ENCODE assay signal across 23 cellular contexts in genomic region chr5:1814183-1815020, GRCh38. TPM values are rescaled to one million over a fixed set of nuclear protein-coding genes. Genes with fewer than 3 reads are reported as not detected.
DNase-seq lines count a peak whose midpoint lies in the region; ATAC-seq and TF ChIP-seq lines count a peak whose summit lies in the region.
"Had no signal": no experiment of that assay in that cellular context is flagged by ENCODE, and none has a peak within 500 bp of the region (broad histone marks: within the 10 kb centered on the region; RNA-seq: fewer than 3 reads in every experiment).

No MANE protein-coding gene starts in this region.

- WGBS in sigmoid colon, 2 donors: 95 to 97% methylated on average over 30 of the region's 30 CpGs

- H3K36me3 Mint-ChIP-seq in activated T-helper 17 cell treated with anti-CD3 and anti-CD28 coated beads, Interleukin-2, amount 50 U/mL, for 72 hours (ENCODE audit: low read depth): peaks cover 100% of the 10 kb centered on the region
- peaks cover 53% of the 10 kb centered on the region for H3K36me3 Mint-ChIP-seq in activated T-helper 1 cell treated with anti-CD3 and anti-CD28 coated beads, Interleukin-12 subunit alpha, Interleukin-12 subunit beta, Interleukin-2, Interleukin-4 antibody, amounts not matched to agents 30 ng/mL and 10 ng/mL and 1 ng/mL, durations not matched to agents 14 hours and 24 hours and 36 hours (ENCODE audit: low read depth)

- no peaks in the 10 kb centered on the region for H3K9me3 ChIP-seq in sigmoid colon

- no peak overlapping the region for H3K27ac ChIP-seq in sigmoid colon
- H3K27ac ChIP-seq: BLaER1 treated with 17β-estradiol and CSF1 and Interleukin-3, amounts not matched to agents 10 nM and 100 nM; HL-60; RWPE1 had no signal

- DNase-seq in activated effector memory CD4-positive, alpha-beta T cell treated with anti-CD3 and anti-CD28 coated beads, Interleukin-2, amount 50 U/mL, for 16 hours: peak; percentile 43
- DNase-seq in activated effector memory CD4-positive, alpha-beta T cell treated with Interleukin-2 at 50 U/mL for 16 hours: no peak
- DNase-seq in left lobe of liver (ENCODE audit: low spot score) (peak; percentile 28), sigmoid colon (peak; percentile 53), D341Med (ENCODE audit: low spot score) (no peak)
- DNase-seq in activated T-helper 1 cell treated with anti-CD3 and anti-CD28 coated beads, Interleukin-12 subunit alpha, Interleukin-12 subunit beta, Interleukin-2, Interleukin-4 antibody, amounts not matched to agents 30 ng/mL and 10 ng/mL and 1 ng/mL, durations not matched to agents 14 hours and 24 hours and 36 hours (ENCODE audit: low spot score): no peak
- DNase-seq: 8988T; CD8-positive, alpha-beta T cell; DMS153; GOT3; HCEC 1CT; KG1; NCI-H1092 treated with DMSO at 0.1 percent for 48 hours; NCI-H2029 treated with DMSO at 0.1 percent for 48 hours; NCI-H226; NCI-H524; NCI-H774; NK-92 treated with Interleukin-12 subunit alpha and Interleukin-12 subunit beta, amount 100 ng/mL, for 24 hours had no signal

- peaks cover 33 to 99% (median 56%) of the 10 kb centered on the region in 4 donors for H3K36me3 ChIP-seq in sigmoid colon

- peak overlapping the region; percentile 17 for H3K27ac Mint-ChIP-seq in activated T-helper 17 cell treated with anti-CD3 and anti-CD28 coated beads, Interleukin-2, amount 50 U/mL, for 72 hours
- no peak overlapping the region for H3K27ac Mint-ChIP-seq in activated T-helper 1 cell treated with anti-CD3 and anti-CD28 coated beads, Interleukin-12 subunit alpha, Interleukin-12 subunit beta, Interleukin-2, Interleukin-4 antibody, amounts not matched to agents 30 ng/mL and 10 ng/mL and 1 ng/mL, durations not matched to agents 14 hours and 24 hours and 36 hours
- H3K27ac Mint-ChIP-seq: CD8-positive, alpha-beta T cell had no signal

- intact Hi-C loops in sigmoid colon (cut with DNase I): no loop called here
- intact Hi-C loops in activated T-helper 1 cell treated with anti-CD3 and anti-CD28 coated beads, Interleukin-12 subunit alpha, Interleukin-12 subunit beta, Interleukin-2, Interleukin-4 antibody, amounts not matched to agents 30 ng/mL and 10 ng/mL and 1 ng/mL, durations not matched to agents 14 hours and 24 hours and 36 hours (cut with micrococcal nuclease): no loop called here

- H3K4me1 ChIP-seq in sigmoid colon: no peaks in the 10 kb centered on the region

- H3K27me3 ChIP-seq in sigmoid colon: no peaks in the 10 kb centered on the region

- H3K4me1 Mint-ChIP-seq in activated T-helper 17 cell treated with anti-CD3 and anti-CD28 coated beads, Interleukin-2, amount 50 U/mL, for 72 hours: no peaks in the 10 kb centered on the region
- H3K4me1 Mint-ChIP-seq in activated T-helper 1 cell treated with anti-CD3 and anti-CD28 coated beads, Interleukin-12 subunit alpha, Interleukin-12 subunit beta, Interleukin-2, Interleukin-4 antibody, amounts not matched to agents 30 ng/mL and 10 ng/mL and 1 ng/mL, durations not matched to agents 14 hours and 24 hours and 36 hours (ENCODE audit: low read depth): peaks cover 11% of the 10 kb centered on the region

- TF ChIP-seq CTCF in sigmoid colon (IDR thresholded peaks at IDR 0.05): no peak

- H3K27me3 Mint-ChIP-seq in activated T-helper 17 cell treated with anti-CD3 and anti-CD28 coated beads, Interleukin-2, amount 50 U/mL, for 72 hours: no peaks in the 10 kb centered on the region
- H3K27me3 Mint-ChIP-seq in activated T-helper 1 cell treated with anti-CD3 and anti-CD28 coated beads, Interleukin-12 subunit alpha, Interleukin-12 subunit beta, Interleukin-2, Interleukin-4 antibody, amounts not matched to agents 30 ng/mL and 10 ng/mL and 1 ng/mL, durations not matched to agents 14 hours and 24 hours and 36 hours (ENCODE audit: insufficient read depth): no peaks in the 10 kb centered on the region

- H3K4me3 Mint-ChIP-seq in activated T-helper 17 cell treated with anti-CD3 and anti-CD28 coated beads, Interleukin-2, amount 50 U/mL, for 72 hours: no peak overlapping the region
- H3K4me3 Mint-ChIP-seq in activated T-helper 1 cell treated with anti-CD3 and anti-CD28 coated beads, Interleukin-12 subunit alpha, Interleukin-12 subunit beta, Interleukin-2, Interleukin-4 antibody, amounts not matched to agents 30 ng/mL and 10 ng/mL and 1 ng/mL, durations not matched to agents 14 hours and 24 hours and 36 hours: no peak overlapping the region
- H3K4me3 Mint-ChIP-seq: CD8-positive, alpha-beta T cell had no signal

- TF ChIP-seq EP300 in sigmoid colon (IDR thresholded peaks at IDR 0.05): no peak

- no peak for TF ChIP-seq POLR2A in sigmoid colon (IDR thresholded peaks at IDR 0.05)

- H3K4me3 ChIP-seq in sigmoid colon: no peak overlapping the region
- H3K4me3 ChIP-seq: BLaER1 treated with 17β-estradiol and CSF1 and Interleukin-3, amounts not matched to agents 10 nM and 100 nM had no signal

- no peaks in the 10 kb centered on the region for H3K9me3 Mint-ChIP-seq in activated T-helper 17 cell treated with anti-CD3 and anti-CD28 coated beads, Interleukin-2, amount 50 U/mL, for 72 hours
- no peaks in the 10 kb centered on the region for H3K9me3 Mint-ChIP-seq in activated T-helper 1 cell treated with anti-CD3 and anti-CD28 coated beads, Interleukin-12 subunit alpha, Interleukin-12 subunit beta, Interleukin-2, Interleukin-4 antibody, amounts not matched to agents 30 ng/mL and 10 ng/mL and 1 ng/mL, durations not matched to agents 14 hours and 24 hours and 36 hours
- H3K9me3 Mint-ChIP-seq: CD8-positive, alpha-beta T cell had no signal

- no peak for ATAC-seq in activated T-helper 17 cell treated with anti-CD3 and anti-CD28 coated beads, Interleukin-2, amount 50 U/mL, for 72 hours (replicated peaks)
- no peak for ATAC-seq in left lobe of liver
- ATAC-seq in GM19467 (IDR thresholded peaks at IDR 0.05; ENCODE audit: unreplicated experiment): no peak
- ATAC-seq: CD8-positive, alpha-beta T cell had no signal

RNA-seq across cellular contexts. Expression of gene NDUFS6, which starts 13.2 kb away (rescaled TPM):
- total RNA-seq in activated T-helper 17 cell treated with anti-CD3 and anti-CD28 coated beads, Interleukin-2, amount 50 U/mL, for 72 hours: 10 to 100 TPM; 13.0 to 35.1 TPM
- total RNA-seq in left lobe of liver (27.0 TPM), sigmoid colon (10 to 100 TPM; 34.9 to 82.6 (median 55.4) TPM)
- 100 to 1,000 TPM in 2 of 3 donors, 10 to 100 TPM in 1; 94.0 to 156 (median 111) TPM for polyA plus RNA-seq in sigmoid colon
- 40.3 and 41.5 TPM in 2 replicates for total RNA-seq in activated T-helper 1 cell treated with anti-CD3 and anti-CD28 coated beads, Interleukin-12 subunit alpha, Interleukin-12 subunit beta, Interleukin-2, Interleukin-4 antibody, amounts not matched to agents 30 ng/mL and 10 ng/mL and 1 ng/mL, durations not matched to agents 14 hours and 24 hours and 36 hours

RNA-seq across cellular contexts. Expression of gene MRPL36, which starts 14.8 kb away (rescaled TPM):
- total RNA-seq in activated T-helper 17 cell treated with anti-CD3 and anti-CD28 coated beads, Interleukin-2, amount 50 U/mL, for 72 hours: 10 to 100 TPM; 50.3 to 74.0 TPM
- total RNA-seq in left lobe of liver (31.1 TPM), sigmoid colon (10 to 100 TPM; 32.4 to 59.4 (median 49.2) TPM)
- polyA plus RNA-seq in sigmoid colon: 10 to 100 TPM; 65.9 to 77.9 (median 70.9) TPM
- total RNA-seq in activated T-helper 1 cell treated with anti-CD3 and anti-CD28 coated beads, Interleukin-12 subunit alpha, Interleukin-12 subunit beta, Interleukin-2, Interleukin-4 antibody, amounts not matched to agents 30 ng/mL and 10 ng/mL and 1 ng/mL, durations not matched to agents 14 hours and 24 hours and 36 hours: 109 and 118 TPM in 2 replicates

Comparison
In these comparisons a context has a peak if more than half of its experiments do, and no peak if none do; other contexts are left out.
1. DNase-seq: peak in activated effector memory CD4-positive, alpha-beta T cell treated with anti-CD3 and anti-CD28 coated beads, Interleukin-2, amount 50 U/mL, for 16 hours (single experiment), left lobe of liver (single experiment) and sigmoid colon (single experiment); none in activated effector memory CD4-positive, alpha-beta T cell treated with Interleukin-2 at 50 U/mL for 16 hours (single experiment), activated T-helper 1 cell treated with anti-CD3 and anti-CD28 coated beads, Interleukin-12 subunit alpha, Interleukin-12 subunit beta, Interleukin-2, Interleukin-4 antibody, amounts not matched to agents 30 ng/mL and 10 ng/mL and 1 ng/mL, durations not matched to agents 14 hours and 24 hours and 36 hours (single experiment) and D341Med (single experiment).